In the genomic region with DNA sequence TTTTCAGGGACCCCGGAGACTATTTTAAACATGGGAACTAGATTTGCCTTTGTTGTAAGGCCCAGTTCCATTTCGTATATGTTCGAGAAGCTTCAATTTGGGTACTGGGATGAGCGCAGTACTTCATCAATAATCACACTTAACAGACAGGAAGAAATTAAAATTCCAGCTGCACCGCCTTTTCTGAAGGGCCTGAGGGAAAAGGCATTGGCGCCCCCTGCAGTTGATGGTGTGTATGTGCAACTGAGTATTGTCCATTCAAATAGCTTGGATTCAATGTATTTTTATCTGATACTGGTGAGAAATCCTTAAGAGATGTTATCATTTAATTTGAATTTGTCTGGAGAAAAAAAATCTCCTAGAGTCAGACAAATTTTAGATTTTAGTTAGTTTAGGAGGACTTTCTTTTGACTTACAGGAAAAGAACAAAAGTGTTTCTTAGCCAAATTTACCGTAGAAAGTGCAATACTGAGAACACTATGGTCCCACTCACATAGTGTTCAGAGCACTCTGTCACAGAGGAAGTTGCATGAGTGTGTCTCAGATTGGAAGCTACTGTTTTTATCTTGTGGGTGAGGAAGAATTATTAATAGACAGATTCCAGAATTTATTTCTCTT, we compare ENCODE assay signal across 8 cellular contexts. TPM values are rescaled to one million over a fixed set of nuclear protein-coding genes. Genes with fewer than 3 reads are reported as not detected.
A peak's percentile ranks its signal among the peaks of the same experiment; 100 is the strongest.
DNase-seq lines count a peak whose midpoint lies in the region; ATAC-seq, FAIRE-seq and TF ChIP-seq lines count a peak whose summit lies in the region.

No MANE protein-coding gene starts in this region.

- H3K4me3 ChIP-seq in HL-60 (replicated peaks; ENCODE audit: insufficient read depth, low read length) = no peak overlapping the region
- no peak overlapping the region for H3K4me3 ChIP-seq in brain microvascular endothelial cell (ENCODE audit: low read depth, low read length)
- H3K4me3 ChIP-seq in kidney (ENCODE audit: low read length in 2 of 2) = no peak overlapping the region

- H3K27me3 ChIP-seq in HL-60 (ENCODE audit: insufficient read depth, poor library complexity, severe bottlenecking) (peaks cover 28% of the 10 kb centered on the region), brain microvascular endothelial cell (replicated peaks) (peaks cover 3% of the 10 kb centered on the region)

- H3K4me1 ChIP-seq in kidney (ENCODE audit: control insufficient read depth in 1 of 2, insufficient read depth in 1 of 2, low read depth in 1 of 2, low read length in 2 of 2) = peaks cover 0 to 2% of the 10 kb centered on the region in 2 donors

- no peak for ATAC-seq in HG03135 (IDR thresholded peaks at IDR 0.05; ENCODE audit: unreplicated experiment)
- no peak for ATAC-seq in HG03108 (IDR thresholded peaks at IDR 0.05; ENCODE audit: unreplicated experiment)

- H3K27ac ChIP-seq in HL-60 (replicated peaks) (no peak overlapping the region), brain microvascular endothelial cell (no peak overlapping the region), kidney (ENCODE audit: low read depth in 2 of 2, low read length in 2 of 2) (no peak overlapping the region)

- peak; percentile 91 for TF ChIP-seq CTCF in Calu3 (IDR thresholded peaks at IDR 0.05; ENCODE audit: unreplicated experiment)
- TF ChIP-seq CTCF in HL-60 (IDR thresholded peaks at IDR 0.05; ENCODE audit: insufficient read depth, low read length) = peak; percentile 80
- peak; percentile 93 for TF ChIP-seq CTCF in brain microvascular endothelial cell (IDR thresholded peaks at IDR 0.05; ENCODE audit: low read depth, low read length, missing control alignments)
- peak; percentile 83 for TF ChIP-seq CTCF in kidney (IDR thresholded peaks at IDR 0.05; ENCODE audit: borderline replicate concordance, extremely low read depth, insufficient read depth)

- FAIRE-seq in RCC 7860 (lab: Jason Lieb, UNC) (peak; percentile 54), kidney (lab: Jason Lieb, UNC) (peak; percentile 91)

- H3K9me3 ChIP-seq in kidney (ENCODE audit: control insufficient read depth in 1 of 2, low read length in 2 of 2) = no peaks in the 10 kb centered on the region

- H3K4me1 Mint-ChIP-seq in Calu3 (ENCODE audit: low read depth, unreplicated experiment) = peaks cover 8% of the 10 kb centered on the region

- H3K27ac Mint-ChIP-seq in Calu3 (ENCODE audit: unreplicated experiment) = no peak overlapping the region

- intact Hi-C loops in Calu3 (cut with micrococcal nuclease; ENCODE audit: unreplicated experiment) = loop anchor here (1.0 to 10.0 kb wide), 5 partner anchors 205 to 512 kb away; no protein-coding TSS in a partner anchor
- intact Hi-C loops in kidney (cut with DNase I) = loop anchor here (5.0 to 10.0 kb wide), 2 partner anchors 64 to 111 kb away; a partner anchor contains a TSS

- H3K27me3 Mint-ChIP-seq in Calu3 (ENCODE audit: unreplicated experiment) = peaks cover 15% of the 10 kb centered on the region

- CTCF ChIA-PET in Calu3 (lab: Charles Lee) = interaction anchor here (0.5 to 3.7 kb wide), 28 partner anchors 13 to 511 kb away, joined by 3 to 48 read pairs (median 4); a partner anchor contains a TSS

- no TSS peak for BruUV-seq in Calu3 (replicated peaks; lab: Mats Ljungman, UMichigan)

- H3K36me3 ChIP-seq in brain microvascular endothelial cell (replicated peaks) (no peaks in the 10 kb centered on the region), kidney (ENCODE audit: control insufficient read depth in 1 of 2, insufficient read depth in 2 of 2, low read length in 2 of 2) (no peaks in the 10 kb centered on the region)

- DNase-seq in Calu3 = peak; percentile 84
- DNase-seq in HL-60 (ENCODE audit: low read depth in 1 of 2, low spot score in 1 of 2) = peak in 1 of 2 experiments; percentile 38
- peak; percentile 22 for DNase-seq in RCC 7860 (ENCODE audit: low spot score)
- DNase-seq in brain microvascular endothelial cell = peak; percentile 59
- DNase-seq in kidney = peak; percentile 73
- DNase-seq in stimulated activated CD4-positive, alpha-beta T cell treated with anti-CD3 and anti-CD28 coated beads, Interleukin-2, amount 100 ng/mL, for 4 hours (ENCODE audit: low read depth) = peak; percentile 2

- no peaks in the 10 kb centered on the region for H3K9me3 Mint-ChIP-seq in Calu3 (ENCODE audit: low read depth, unreplicated experiment)

- H3K9ac ChIP-seq in kidney (ENCODE audit: low read length in 2 of 2) = no peak overlapping the region

- peaks cover 8% of the 10 kb centered on the region for H3K36me3 Mint-ChIP-seq in Calu3 (ENCODE audit: insufficient read depth, unreplicated experiment)

- H3K4me3 Mint-ChIP-seq in Calu3 (ENCODE audit: low read depth, unreplicated experiment) = no peak overlapping the region

- in situ Hi-C loops in brain microvascular endothelial cell (cut with HindIII; ENCODE audit: low pct_ligation_motif_present, low sequenced_read_pairs) = no loop called here

RNA-seq across cellular contexts. Expression of a gene that starts 5.4 kb away (rescaled TPM):
- total RNA-seq in Calu3 (2022) = 219 and 231 TPM in 2 replicates
- total RNA-seq in kidney = 113 TPM
- 24.4 TPM for polyA plus RNA-seq in kidney (ENCODE audit: insufficient read depth, low read depth, low replicate concordance)
